ENCODE assay signal across 8 cellular contexts in genomic region chr11:66071326-66071870, GRCh38. TPM values are rescaled to one million over a fixed set of nuclear protein-coding genes. Genes with fewer than 3 reads are reported as not detected.
A peak's percentile ranks its signal among the peaks of the same experiment; 100 is the strongest.
DNase-seq lines count a peak whose midpoint lies in the region; ATAC-seq, FAIRE-seq and TF ChIP-seq lines count a peak whose summit lies in the region.

No MANE protein-coding gene starts in this region.

- peak overlapping the region; percentile 81 for H3K9ac ChIP-seq in GM12878 (ENCODE audit: control insufficient read depth, insufficient read depth, low read length)

- H3K27ac ChIP-seq in GM12878 (ENCODE audit: control insufficient read depth, insufficient read depth) (peak overlapping the region; percentile 74), vagina (peak overlapping the region; percentile 90)

- peak overlapping the region; percentile 96 for H3K27ac Mint-ChIP-seq in memory B cell

- no peak for FAIRE-seq in GM12878 (lab: Jason Lieb, UNC)
- FAIRE-seq in D721Med (lab: Jason Lieb, UNC), result no peak
- FAIRE-seq in HTR-8/SVneo (lab: Jason Lieb, UNC), result no peak

- intact Hi-C loops in GM12878 (cut with micrococcal nuclease; ENCODE audit: unreplicated experiment), result loop anchor here (5.0 kb wide), 1 partner anchor 151 kb away; no protein-coding TSS in a partner anchor
- intact Hi-C loops in vagina (cut with DNase I), result no loop called here

- CTCF ChIA-PET in GM12878 (lab: Yijun Ruan, JAX), result interaction anchor here (0.7 to 20.0 kb wide), 12 partner anchors 8 to 212 kb away, joined by 3 to 195 read pairs (median 6); partner anchors contain the start of genes CCDC85B and SF3B2

- peaks cover 28% of the 10 kb centered on the region for H3K36me3 Mint-ChIP-seq in memory B cell

- H3K4me1 ChIP-seq in GM12878 (ENCODE audit: control insufficient read depth, insufficient read depth, low read length) (peaks cover 26% of the 10 kb centered on the region), vagina (peaks cover 42% of the 10 kb centered on the region)

- WGBS in GM12878 (ENCODE audit: insufficient coverage, insufficient replicate concordance, low lambda C conversion rate, missing lambda C conversion rate), result under 1% methylated on average over 5 of the region's 5 CpGs

- no peak for ATAC-seq in GM12878
- ATAC-seq in memory B cell (ENCODE audit: low read depth), result no peak

- H2AFZ ChIP-seq in GM12878 (ENCODE audit: control insufficient read depth, low read depth, low read length), result no peak overlapping the region

- H3K36me3 ChIP-seq in GM12878 (ENCODE audit: control insufficient read depth in 2 of 2, insufficient read depth in 2 of 2, low read length in 1 of 2) (peaks cover 16 to 32% of the 10 kb centered on the region in 2 experiments), vagina (peaks cover 0 to 28% of the 10 kb centered on the region in 2 donors)

- SMC1A ChIA-PET in GM12878 (lab: Charles Lee; ENCODE audit: uncharacterized antibody, unreplicated experiment), result interaction anchor here (0.7 to 17.7 kb wide), 17 partner anchors 9 to 405 kb away, joined by 3 to 265 read pairs (median 4); no protein-coding TSS in a partner anchor

- peaks cover 50% of the 10 kb centered on the region for H3K4me1 Mint-ChIP-seq in memory B cell

- no peaks in the 10 kb centered on the region for H4K20me1 ChIP-seq in GM12878 (ENCODE audit: control insufficient read depth, insufficient read depth)

- no peaks in the 10 kb centered on the region for H3K27me3 Mint-ChIP-seq in memory B cell

- RAD21 ChIA-PET in GM12878 (lab: Charles Lee; ENCODE audit: unreplicated experiment), result interaction anchor here (0.6 to 7.3 kb wide), 13 partner anchors 10 to 151 kb away, joined by 3 to 81 read pairs (median 6); partner anchors contain the start of gene SF3B2

- H3K4me3 ChIP-seq in GM12878 (peak overlapping the region; percentile 94), vagina (peak overlapping the region; percentile 66 to 79)

- peak overlapping the region; percentile 97 for H3K4me2 ChIP-seq in GM12878 (ENCODE audit: control insufficient read depth, insufficient read depth)

- H3K4me3 Mint-ChIP-seq in memory B cell, result peak overlapping the region; percentile 96

- POLR2A ChIA-PET in GM12878 (lab: Charles Lee), result interaction anchor here (0.6 to 6.3 kb wide), 14 partner anchors 9 to 200 kb away, joined by 3 to 56 read pairs (median 6); partner anchors contain the start of genes FIBP and SF3B2

- H3K9me3 ChIP-seq in GM12878 (replicated peaks; ENCODE audit: control insufficient read depth, insufficient read depth, low read length), result no peaks in the 10 kb centered on the region
- H3K9me3 ChIP-seq in vagina, result no peaks in the 10 kb centered on the region

- no peak for TF ChIP-seq CTCF in GM12878 (IDR thresholded peaks at IDR 0.05 in 2 of 3, conservative IDR thresholded peaks at IDR 0.05 in 1 of 3; ENCODE audit: control insufficient read depth in 2 of 3, extremely low read depth in 1 of 3, insufficient read depth in 1 of 3, low read depth in 3 of 3, low read length in 3 of 3)
- TF ChIP-seq CTCF in vagina (IDR thresholded peaks at IDR 0.05), result no peak
- TF ChIP-seq CTCF in D721Med (IDR thresholded peaks at IDR 0.05; ENCODE audit: insufficient read depth, missing control alignments), result no peak

- no peak for TF ChIP-seq RAD21 in GM12878 (IDR thresholded peaks at IDR 0.05; ENCODE audit: insufficient read depth, low read depth, low read length)

- peaks cover 53% of the 10 kb centered on the region for H3K79me2 ChIP-seq in GM12878 (ENCODE audit: control insufficient read depth, insufficient read depth, low read length)

- peak; percentile 12 for DNase-seq in stimulated activated CD4-positive, alpha-beta T cell treated with anti-CD3 and anti-CD28 coated beads, Interleukin-4, amount 100 ng/mL, for 24 hours
- DNase-seq in stimulated activated CD4-positive, alpha-beta T cell treated with anti-CD3 and anti-CD28 coated beads, Interleukin-2, amount 100 ng/mL, for 48 hours, result no peak
- no peak for DNase-seq in GM12878 (ENCODE audit: low read depth, low spot score)
- no peak for DNase-seq in memory B cell (ENCODE audit: low spot score in 2 of 2)
- DNase-seq in vagina (ENCODE audit: extremely low spot score in 2 of 2), result no peak
- no peak for DNase-seq in foreskin melanocyte
- DNase-seq in D721Med (ENCODE audit: insufficient read length, low spot score), result no peak
- DNase-seq in HTR-8/SVneo (ENCODE audit: insufficient read length, low spot score), result no peak

- TF ChIP-seq EP300 in GM12878 (IDR thresholded peaks at IDR 0.05; ENCODE audit: borderline replicate concordance in 1 of 2, control insufficient read depth in 1 of 2, low read depth in 2 of 2, low read length in 2 of 2), result no peak

- H3K9me3 Mint-ChIP-seq in memory B cell, result no peaks in the 10 kb centered on the region

- in situ Hi-C loops in GM12878 (cut with MboI), result no loop called here

- no peak for TF ChIP-seq POLR2A in GM12878 (IDR thresholded peaks at IDR 0.05; ENCODE audit: low read depth, low read length)
- no peak for TF ChIP-seq POLR2A in vagina (IDR thresholded peaks at IDR 0.05)

- H3K27me3 ChIP-seq in GM12878 (replicated peaks in 1 of 2; ENCODE audit: control insufficient read depth in 2 of 2, insufficient read depth in 2 of 2, low read length in 1 of 2) (no peaks in the 10 kb centered on the region), vagina (no peaks in the 10 kb centered on the region)

- BruUV-seq in GM12878 (replicated peaks; lab: Mats Ljungman, UMichigan), result no TSS peak

RNA-seq across cellular contexts. Expression of gene PACS1, which starts 1.3 kb away (rescaled TPM):
- 218 and 227 TPM in 2 replicates for total RNA-seq in GM12878 (2013; cell fraction: nucleolus; rRNA removed)
- 11.4 and 14.7 TPM in 2 replicates for total RNA-seq in GM12878 (2014; rRNA removed)
- total RNA-seq in GM12878 (2014; rRNA removed; fragmentation: Illumina TruSeq; extraction: Trizol), result 13.9 and 15.0 TPM in 2 replicates
- total RNA-seq in GM12878 (2021), result 71.9 and 74.3 TPM in 2 replicates
- polyA plus RNA-seq in GM12878 (2011; ENCODE audit: low read depth), result 39.8 TPM
- 22.3 and 27.2 TPM in 2 replicates for polyA plus RNA-seq in GM12878 (2011; rRNA removed)
- polyA plus RNA-seq in GM12878 (2011; cell fraction: cytosol; rRNA removed), result 22.9 and 29.1 TPM in 2 replicates
- 54.4 and 80.0 TPM in 2 replicates for polyA plus RNA-seq in GM12878 (2011; cell fraction: nucleus; rRNA removed)
- 74.3 and 85.8 TPM in 2 replicates for polyA plus RNA-seq in GM12878 (2012)
- 24.8 and 40.1 TPM in 2 replicates for polyA plus RNA-seq in GM12878 (2014; fragmentation: Illumina TruSeq; extraction: Trizol)
- 1 to 10 TPM; 1.1 to 1.2 TPM for polyA plus RNA-seq in GM12878 (2014; fragmentation: Nextera tagmentation; extraction: Ambion mirVana)
- polyA plus RNA-seq in GM12878 (2014; rRNA removed), result 30.3 and 35.6 TPM in 2 replicates
- polyA plus RNA-seq in GM12878 (2016; fragmentation: Nextera tagmentation; extraction: Ambion mirVana), result 10 to 100 TPM; 16.5 to 19.3 TPM
- 69.0 and 103 TPM in 2 replicates for polyA minus RNA-seq in GM12878 (2011; rRNA and poly(A)+ RNA removed)
- 39.8 and 50.6 TPM in 2 replicates for polyA minus RNA-seq in GM12878 (2011; cell fraction: cytosol; rRNA and poly(A)+ RNA removed)
- polyA minus RNA-seq in GM12878 (2011; cell fraction: nucleus; rRNA and poly(A)+ RNA removed), result 40.5 and 66.1 TPM in 2 replicates
- total RNA-seq in vagina, result 66.0 TPM

RNA-seq across cellular contexts. Expression of gene SF3B2, which starts 19.2 kb away (rescaled TPM):
- 164 and 227 TPM in 2 replicates for total RNA-seq in GM12878 (2013; cell fraction: nucleolus; rRNA removed)
- total RNA-seq in GM12878 (2014; rRNA removed) (124 and 138 TPM in 2 replicates), GM12878 (2014; rRNA removed; fragmentation: Illumina TruSeq; extraction: Trizol) (144 and 150 TPM in 2 replicates), GM12878 (2021) (232 and 235 TPM in 2 replicates), vagina (107 TPM)
- 102 TPM for polyA plus RNA-seq in GM12878 (2011; ENCODE audit: low read depth)
- polyA plus RNA-seq in GM12878 (2011; rRNA removed) (55.7 and 91.4 TPM in 2 replicates), GM12878 (2014; fragmentation: Illumina TruSeq; extraction: Trizol) (220 and 221 TPM in 2 replicates), GM12878 (2014; fragmentation: Nextera tagmentation; extraction: Ambion mirVana) (100 to 1,000 TPM in 1 of 2 experiments, 10 to 100 TPM in 1; 56.3 to 123 TPM), GM12878 (2014; rRNA removed) (126 and 128 TPM in 2 replicates), GM12878 (2016; fragmentation: Nextera tagmentation; extraction: Ambion mirVana) (100 to 1,000 TPM; 243 to 245 TPM)
- polyA plus RNA-seq in GM12878 (2011; cell fraction: cytosol; rRNA removed), result 123 and 134 TPM in 2 replicates
- polyA plus RNA-seq in GM12878 (2011; cell fraction: nucleus; rRNA removed), result 123 and 176 TPM in 2 replicates
- polyA plus RNA-seq in GM12878 (2012), result 154 and 158 TPM in 2 replicates
- 46.3 and 58.3 TPM in 2 replicates for polyA minus RNA-seq in GM12878 (2011; rRNA and poly(A)+ RNA removed)
- polyA minus RNA-seq in GM12878 (2011; cell fraction: cytosol; rRNA and poly(A)+ RNA removed), result 49.4 and 57.5 TPM in 2 replicates
- polyA minus RNA-seq in GM12878 (2011; cell fraction: nucleus; rRNA and poly(A)+ RNA removed), result 25.9 and 41.6 TPM in 2 replicates

RNA-seq across cellular contexts. Expression of gene GAL3ST3, which starts 22.4 kb away (rescaled TPM):
- not detected in 2 replicates for total RNA-seq in GM12878 (2013; cell fraction: nucleolus; rRNA removed)
- total RNA-seq in GM12878 (2014; rRNA removed) (not detected in 2 replicates), GM12878 (2014; rRNA removed; fragmentation: Illumina TruSeq; extraction: Trizol) (not detected in 2 replicates), GM12878 (2021) (not detected in 2 replicates), vagina (not detected)
- not detected for polyA plus RNA-seq in GM12878 (2011; ENCODE audit: low read depth)
- polyA plus RNA-seq in GM12878 (2011; rRNA removed) (not detected in 2 replicates), GM12878 (2014; fragmentation: Illumina TruSeq; extraction: Trizol) (not detected in 2 replicates), GM12878 (2014; fragmentation: Nextera tagmentation; extraction: Ambion mirVana) (not detected), GM12878 (2014; rRNA removed) (0.06 and 0.15 TPM in 2 replicates), GM12878 (2016; fragmentation: Nextera tagmentation; extraction: Ambion mirVana) (under 1 TPM in 1 of 2 experiments, not detected in 1; 0.12 TPM)
- polyA plus RNA-seq in GM12878 (2011; cell fraction: cytosol; rRNA removed), result not detected in 2 replicates
- polyA plus RNA-seq in GM12878 (2011; cell fraction: nucleus; rRNA removed), result 0.10 TPM in 1 of 2 replicates, not detected in the other
- polyA plus RNA-seq in GM12878 (2012), result not detected in 2 replicates
- polyA minus RNA-seq in GM12878 (2011; rRNA and poly(A)+ RNA removed), result not detected in 2 replicates
- not detected in 2 replicates for polyA minus RNA-seq in GM12878 (2011; cell fraction: cytosol; rRNA and poly(A)+ RNA removed)
- not detected in 2 replicates for polyA minus RNA-seq in GM12878 (2011; cell fraction: nucleus; rRNA and poly(A)+ RNA removed)

RNA-seq across cellular contexts. Expression of gene CATSPER1, which starts 45.1 kb away (rescaled TPM):
- total RNA-seq in GM12878 (2013; cell fraction: nucleolus; rRNA removed), result not detected in 2 replicates
- total RNA-seq in GM12878 (2014; rRNA removed), result not detected in 2 replicates
- not detected in 2 replicates for total RNA-seq in GM12878 (2014; rRNA removed; fragmentation: Illumina TruSeq; extraction: Trizol)
- not detected in 2 replicates for total RNA-seq in GM12878 (2021)
- polyA plus RNA-seq in GM12878 (2011; ENCODE audit: low read depth), result not detected
- polyA plus RNA-seq in GM12878 (2011; rRNA removed), result 0.05 TPM in 1 of 2 replicates, not detected in the other
- 0.04 TPM in 1 of 2 replicates, not detected in the other for polyA plus RNA-seq in GM12878 (2011; cell fraction: cytosol; rRNA removed)
- polyA plus RNA-seq in GM12878 (2011; cell fraction: nucleus; rRNA removed), result not detected in 2 replicates
- not detected in 2 replicates for polyA plus RNA-seq in GM12878 (2012)
- not detected in 2 replicates for polyA plus RNA-seq in GM12878 (2014; fragmentation: Illumina TruSeq; extraction: Trizol)
- under 1 TPM in 1 of 2 experiments, not detected in 1; 0.02 TPM for polyA plus RNA-seq in GM12878 (2014; fragmentation: Nextera tagmentation; extraction: Ambion mirVana)
- polyA plus RNA-seq in GM12878 (2014; rRNA removed), result not detected in 2 replicates
- polyA plus RNA-seq in GM12878 (2016; fragmentation: Nextera tagmentation; extraction: Ambion mirVana), result not detected
- polyA minus RNA-seq in GM12878 (2011; rRNA and poly(A)+ RNA removed), result 0.21 TPM in 1 of 2 replicates, not detected in the other
- not detected in 2 replicates for polyA minus RNA-seq in GM12878 (2011; cell fraction: cytosol; rRNA and poly(A)+ RNA removed)
- polyA minus RNA-seq in GM12878 (2011; cell fraction: nucleus; rRNA and poly(A)+ RNA removed), result not detected in 2 replicates
- total RNA-seq in vagina, result not detected

RNA-seq across cellular contexts. Expression of gene CST6, which starts 59.6 kb away (rescaled TPM):
- total RNA-seq in GM12878 (2013; cell fraction: nucleolus; rRNA removed), result not detected in 2 replicates
- not detected in 2 replicates for total RNA-seq in GM12878 (2014; rRNA removed)
- not detected in 2 replicates for total RNA-seq in GM12878 (2014; rRNA removed; fragmentation: Illumina TruSeq; extraction: Trizol)
- total RNA-seq in GM12878 (2021), result not detected in 2 replicates
- not detected for polyA plus RNA-seq in GM12878 (2011; ENCODE audit: low read depth)
- not detected in 2 replicates for polyA plus RNA-seq in GM12878 (2011; rRNA removed)
- not detected in 2 replicates for polyA plus RNA-seq in GM12878 (2011; cell fraction: cytosol; rRNA removed)
- polyA plus RNA-seq in GM12878 (2011; cell fraction: nucleus; rRNA removed), result not detected in 2 replicates
- not detected in 2 replicates for polyA plus RNA-seq in GM12878 (2012)
- polyA plus RNA-seq in GM12878 (2014; fragmentation: Illumina TruSeq; extraction: Trizol), result not detected in 2 replicates
- polyA plus RNA-seq in GM12878 (2014; fragmentation: Nextera tagmentation; extraction: Ambion mirVana), result not detected
- polyA plus RNA-seq in GM12878 (2014; rRNA removed), result 0.19 TPM in 1 of 2 replicates, not detected in the other
- polyA plus RNA-seq in GM12878 (2016; fragmentation: Nextera tagmentation; extraction: Ambion mirVana), result not detected
- not detected in 2 replicates for polyA minus RNA-seq in GM12878 (2011; rRNA and poly(A)+ RNA removed)
- polyA minus RNA-seq in GM12878 (2011; cell fraction: cytosol; rRNA and poly(A)+ RNA removed), result not detected in 2 replicates
- not detected in 2 replicates for polyA minus RNA-seq in GM12878 (2011; cell fraction: nucleus; rRNA and poly(A)+ RNA removed)
- 5.6 TPM for total RNA-seq in vagina
